ENCODE assay signal across 9 cellular contexts in the genomic region with DNA sequence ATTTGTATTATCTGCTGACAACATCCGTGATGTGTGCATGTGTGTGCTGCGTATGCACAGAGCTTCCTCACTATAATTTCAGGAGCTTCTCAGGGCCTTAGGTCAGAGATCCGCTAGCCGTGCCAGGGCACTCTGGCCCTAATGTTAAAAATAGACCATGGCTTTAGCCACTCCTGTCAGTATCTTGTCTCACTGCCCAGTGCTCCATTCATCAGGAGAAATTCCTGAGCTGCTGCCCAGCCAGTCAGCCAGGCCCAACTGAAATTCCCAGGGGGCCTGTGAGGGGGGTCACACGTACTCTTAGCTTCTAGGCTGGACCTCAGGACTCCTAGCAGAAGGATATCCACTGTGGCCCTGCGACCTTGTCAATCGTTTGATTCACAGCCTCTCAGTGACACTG.
DNase-seq lines count a peak whose midpoint lies in the region; FAIRE-seq and TF ChIP-seq lines count a peak whose summit lies in the region.
"Had no signal": no experiment of that assay in that cellular context is flagged by ENCODE, and none has a peak within 500 bp of the region (broad histone marks: within the 10 kb centered on the region; RNA-seq: fewer than 3 reads in every experiment).

No MANE protein-coding gene starts in this region.

- CTCF ChIA-PET in OCI-LY7 (lab: Charles Lee; ENCODE audit: unreplicated experiment): no interaction called here

- no peaks in the 10 kb centered on the region for H4K20me1 ChIP-seq in OCI-LY7 (ENCODE audit: insufficient read depth, low read length)

- TF ChIP-seq CTCF in OCI-LY7 (conservative IDR thresholded peaks at IDR 0.05; ENCODE audit: low read length): no peak
- TF ChIP-seq CTCF in tibial artery (IDR thresholded peaks at IDR 0.05): no peak

- no peak overlapping the region for H3K4me3 Mint-ChIP-seq in dendritic cell treated with granulocyte-macrophage colony-stimulating factor and Interleukin-4, amounts not matched to agents 40 ng/mL and 50 ng/mL, for 4 days

- no peaks in the 10 kb centered on the region for H3K9me3 ChIP-seq in OCI-LY7 (ENCODE audit: low read length)
- H3K9me3 ChIP-seq in tibial artery: no peaks in the 10 kb centered on the region

- H3K9me2 ChIP-seq in OCI-LY7 (ENCODE audit: insufficient read depth, low read length): no peaks in the 10 kb centered on the region

- no peaks in the 10 kb centered on the region for H3K27me3 ChIP-seq in tibial artery

- H3K4me1 ChIP-seq in OCI-LY7 (ENCODE audit: insufficient read depth, low read length, poor library complexity, severe bottlenecking) (peaks cover 2% of the 10 kb centered on the region), tibial artery (peaks cover 0 to 73% (median 64%) of the 10 kb centered on the region in 4 donors)
- H3K4me1 ChIP-seq: neural progenitor cell had no signal

- H3K27ac ChIP-seq in OCI-LY7 (ENCODE audit: low read depth, low read length, poor library complexity, severe bottlenecking) (no peak overlapping the region), tibial artery (peak overlapping the region; percentile 88 to 89)
- H3K27ac ChIP-seq: neural progenitor cell had no signal

- no peaks in the 10 kb centered on the region for H3K36me3 Mint-ChIP-seq in dendritic cell treated with granulocyte-macrophage colony-stimulating factor and Interleukin-4, amounts not matched to agents 40 ng/mL and 50 ng/mL, for 4 days (ENCODE audit: low read depth)
- H3K36me3 Mint-ChIP-seq: neural progenitor cell had no signal

- peaks cover 39% of the 10 kb centered on the region for H3K27me3 Mint-ChIP-seq in dendritic cell treated with granulocyte-macrophage colony-stimulating factor and Interleukin-4, amounts not matched to agents 40 ng/mL and 50 ng/mL, for 4 days

- POLR2A ChIA-PET in OCI-LY7 (lab: Charles Lee): no interaction called here

- peak overlapping the region; percentile 41 for H3K27ac Mint-ChIP-seq in dendritic cell treated with granulocyte-macrophage colony-stimulating factor and Interleukin-4, amounts not matched to agents 40 ng/mL and 50 ng/mL, for 4 days
- H3K27ac Mint-ChIP-seq: neural progenitor cell had no signal

- peaks cover 12% of the 10 kb centered on the region for H3K9me3 Mint-ChIP-seq in dendritic cell treated with granulocyte-macrophage colony-stimulating factor and Interleukin-4, amounts not matched to agents 40 ng/mL and 50 ng/mL, for 4 days

- H3K4me2 ChIP-seq in OCI-LY7 (ENCODE audit: low read length): peak overlapping the region; percentile 72; the same call in 1 of the 2 replicates

- no peak for TF ChIP-seq POLR2A in H54 (IDR thresholded peaks at IDR 0.05; ENCODE audit: low read depth, low read length)

- no peak overlapping the region for H3K4me3 ChIP-seq in OCI-LY7 (ENCODE audit: low read depth, low read length, poor library complexity, severe bottlenecking)
- peak overlapping the region; percentile 39 to 42 for H3K4me3 ChIP-seq in tibial artery

- H3K36me3 ChIP-seq in OCI-LY7 (ENCODE audit: insufficient read depth, low read length) (no peaks in the 10 kb centered on the region), tibial artery (no peaks in the 10 kb centered on the region)
- H3K36me3 ChIP-seq: neural progenitor cell had no signal

- DNase-seq in OCI-LY7 (ENCODE audit: low spot score) (no peak), mesenteric fat pad (ENCODE audit: low spot score) (peak; percentile 87), tibial artery (peak; percentile 78 to 96), NCI-H748 (lab: John Stamatoyannopoulos, UW; ENCODE audit: unreplicated experiment) (no peak), H4 (ENCODE audit: low spot score) (no peak), H54 (ENCODE audit: insufficient read length, low spot score) (no peak)
- DNase-seq: NCI-H187 treated with DMSO at 0.1 percent for 48 hours had no signal

- intact Hi-C loops in OCI-LY7 (cut with micrococcal nuclease; ENCODE audit: unreplicated experiment) (no loop called here), tibial artery (cut with DNase I; ENCODE audit: low total_unique reads) (no loop called here)
- intact Hi-C loops in dendritic cell treated with granulocyte-macrophage colony-stimulating factor and Interleukin-4, amounts not matched to agents 40 ng/mL and 50 ng/mL, for 4 days (cut with micrococcal nuclease): no loop called here

- FAIRE-seq in H54 (lab: Jason Lieb, UNC): no peak

- BruUV-seq in OCI-LY7 (replicated peaks; lab: Mats Ljungman, UMichigan): no TSS peak

- no peaks in the 10 kb centered on the region for H3K79me2 ChIP-seq in OCI-LY7 (ENCODE audit: insufficient read depth, low read depth, low read length)

- H3K4me1 Mint-ChIP-seq in dendritic cell treated with granulocyte-macrophage colony-stimulating factor and Interleukin-4, amounts not matched to agents 40 ng/mL and 50 ng/mL, for 4 days (ENCODE audit: low read depth): peaks cover 56% of the 10 kb centered on the region

- H2AFZ ChIP-seq in OCI-LY7 (ENCODE audit: low read length): no peak overlapping the region

Comparison
In these comparisons a context has a peak if more than half of its experiments do, and no peak if none do; other contexts are left out.
1. DNase-seq: peak in mesenteric fat pad (single experiment) and tibial artery (2 of 2); none in OCI-LY7 (single experiment), NCI-H748 (single experiment), H4 (single experiment) and H54 (single experiment).